Comparison of ENCODE assay signal across 8 cellular contexts in genomic region chr15:68783226-68784054, GRCh38. TPM values are rescaled to one million over a fixed set of nuclear protein-coding genes. Genes with fewer than 3 reads are reported as not detected.
A peak's percentile ranks its signal among the peaks of the same experiment; 100 is the strongest.
DNase-seq lines count a peak whose midpoint lies in the region; ATAC-seq and TF ChIP-seq lines count a peak whose summit lies in the region.

No MANE protein-coding gene starts in this region.

- no peak for ATAC-seq in HG02885 (IDR thresholded peaks at IDR 0.05; ENCODE audit: poor library complexity, unreplicated experiment)

- H3K9me3 ChIP-seq in breast epithelium (no peaks in the 10 kb centered on the region), liver (ENCODE audit: control insufficient read depth in 4 of 4, low read length in 3 of 4) (no peaks in the 10 kb centered on the region)

- H3K27me3 ChIP-seq in breast epithelium (no peaks in the 10 kb centered on the region), liver (ENCODE audit: control insufficient read depth in 4 of 4, insufficient read depth in 4 of 4, low read length in 3 of 4) (no peaks in the 10 kb centered on the region)

- no peak overlapping the region for H3K4me3 ChIP-seq in WI38 (ENCODE audit: low read depth, low read length)
- H3K4me3 ChIP-seq in breast epithelium, result no peak overlapping the region
- no peak overlapping the region for H3K4me3 ChIP-seq in liver (ENCODE audit: low read depth in 1 of 3, low read length in 3 of 3)

- H3K4me1 ChIP-seq in breast epithelium (peaks cover 0 to under 1% of the 10 kb centered on the region in 2 donors), liver (ENCODE audit: control insufficient read depth in 4 of 4, insufficient read depth in 4 of 4, low read length in 3 of 4) (no peaks in the 10 kb centered on the region)

- TF ChIP-seq RAD21 in liver (IDR thresholded peaks at IDR 0.05), result peak; percentile 83 to 87

- WGBS in liver, result 84% methylated on average over 9 of the region's 9 CpGs

- no peak overlapping the region for H3K9ac ChIP-seq in liver (ENCODE audit: low read depth in 1 of 2, low read length in 2 of 2)

- TF ChIP-seq CTCF in WI38 (IDR thresholded peaks at IDR 0.05; ENCODE audit: low read depth, low read length), result peak; percentile 36; the same call in 1 of the 2 replicates
- peak in 2 of 3 donors; percentile 34 to 52 for TF ChIP-seq CTCF in breast epithelium (IDR thresholded peaks at IDR 0.05)
- TF ChIP-seq CTCF in liver (IDR thresholded peaks at IDR 0.05; ENCODE audit: low read depth, low read length, missing input control), result peak; percentile 62

- DNase-seq in NCI-H82 (lab: John Stamatoyannopoulos, UW) (peak; percentile 73), NCI-H82 treated with DMSO at 0.1 percent for 48 hours (lab: John Stamatoyannopoulos, UW; ENCODE audit: unreplicated experiment) (no peak), breast epithelium (ENCODE audit: low spot score in 2 of 2) (no peak), SHP77 treated with DMSO at 0.1 percent for 48 hours (lab: John Stamatoyannopoulos, UW) (no peak)
- peak; percentile 41 for DNase-seq in stimulated activated naive CD4-positive, alpha-beta T cell treated with Interleukin-2 at 50 U/mL for 16 hours (lab: John Stamatoyannopoulos, UW)

- H3K27ac ChIP-seq in breast epithelium (peak overlapping the region in 1 of 2 donors; percentile 39), liver (ENCODE audit: low read depth in 1 of 2, low read length in 2 of 2) (no peak overlapping the region)

- no peak for TF ChIP-seq POLR2A in breast epithelium (IDR thresholded peaks at IDR 0.05)

- intact Hi-C loops in breast epithelium (cut with DNase I; ENCODE audit: low total_unique reads), result no loop called here

- H3K36me3 ChIP-seq in breast epithelium, result no peaks in the 10 kb centered on the region
- peaks cover 13 to 48% (median 23%) of the 10 kb centered on the region in 4 donors for H3K36me3 ChIP-seq in liver (ENCODE audit: control insufficient read depth in 4 of 4, insufficient read depth in 3 of 4, low read depth in 1 of 4, low read length in 3 of 4)

TF ChIP-seq in liver, 16 proteins besides CTCF, POLR2A, EP300 and RAD21:
- no peak for TF ChIP-seq EGR1 (IDR thresholded peaks at IDR 0.05; ENCODE audit: low read depth in 2 of 2)
- no peak for TF ChIP-seq RXRA (IDR thresholded peaks at IDR 0.05)
- TF ChIP-seq TAF1 (conservative IDR thresholded peaks at IDR 0.05), result no peak
- TF ChIP-seq SP1 (IDR thresholded peaks at IDR 0.05), result no peak
- TF ChIP-seq HNF4G (IDR thresholded peaks at IDR 0.05), result no peak
- TF ChIP-seq FOXA2 (IDR thresholded peaks at IDR 0.05), result no peak
- TF ChIP-seq MAX (IDR thresholded peaks at IDR 0.05), result no peak
- TF ChIP-seq JUND (IDR thresholded peaks at IDR 0.05), result no peak
- no peak for TF ChIP-seq FOXA1 (IDR thresholded peaks at IDR 0.05)
- TF ChIP-seq, protein P1, sequence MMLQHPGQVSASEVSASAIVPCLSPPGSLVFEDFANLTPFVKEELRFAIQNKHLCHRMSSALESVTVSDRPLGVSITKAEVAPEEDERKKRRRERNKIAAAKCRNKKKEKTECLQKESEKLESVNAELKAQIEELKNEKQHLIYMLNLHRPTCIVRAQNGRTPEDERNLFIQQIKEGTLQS (IDR thresholded peaks at IDR 0.05), result no peak
- TF ChIP-seq GABPA (IDR thresholded peaks at IDR 0.05 in 1 of 2, conservative IDR thresholded peaks at IDR 0.05 in 1 of 2), result no peak
- TF ChIP-seq, protein P2, sequence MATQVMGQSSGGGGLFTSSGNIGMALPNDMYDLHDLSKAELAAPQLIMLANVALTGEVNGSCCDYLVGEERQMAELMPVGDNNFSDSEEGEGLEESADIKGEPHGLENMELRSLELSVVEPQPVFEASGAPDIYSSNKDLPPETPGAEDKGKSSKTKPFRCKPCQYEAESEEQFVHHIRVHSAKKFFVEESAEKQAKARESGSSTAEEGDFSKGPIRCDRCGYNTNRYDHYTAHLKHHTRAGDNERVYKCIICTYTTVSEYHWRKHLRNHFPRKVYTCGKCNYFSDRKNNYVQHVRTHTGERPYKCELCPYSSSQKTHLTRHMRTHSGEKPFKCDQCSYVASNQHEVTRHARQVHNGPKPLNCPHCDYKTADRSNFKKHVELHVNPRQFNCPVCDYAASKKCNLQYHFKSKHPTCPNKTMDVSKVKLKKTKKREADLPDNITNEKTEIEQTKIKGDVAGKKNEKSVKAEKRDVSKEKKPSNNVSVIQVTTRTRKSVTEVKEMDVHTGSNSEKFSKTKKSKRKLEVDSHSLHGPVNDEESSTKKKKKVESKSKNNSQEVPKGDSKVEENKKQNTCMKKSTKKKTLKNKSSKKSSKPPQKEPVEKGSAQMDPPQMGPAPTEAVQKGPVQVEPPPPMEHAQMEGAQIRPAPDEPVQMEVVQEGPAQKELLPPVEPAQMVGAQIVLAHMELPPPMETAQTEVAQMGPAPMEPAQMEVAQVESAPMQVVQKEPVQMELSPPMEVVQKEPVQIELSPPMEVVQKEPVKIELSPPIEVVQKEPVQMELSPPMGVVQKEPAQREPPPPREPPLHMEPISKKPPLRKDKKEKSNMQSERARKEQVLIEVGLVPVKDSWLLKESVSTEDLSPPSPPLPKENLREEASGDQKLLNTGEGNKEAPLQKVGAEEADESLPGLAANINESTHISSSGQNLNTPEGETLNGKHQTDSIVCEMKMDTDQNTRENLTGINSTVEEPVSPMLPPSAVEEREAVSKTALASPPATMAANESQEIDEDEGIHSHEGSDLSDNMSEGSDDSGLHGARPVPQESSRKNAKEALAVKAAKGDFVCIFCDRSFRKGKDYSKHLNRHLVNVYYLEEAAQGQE (IDR thresholded peaks at IDR 0.05), result no peak
- TF ChIP-seq NR2F2 (IDR thresholded peaks at IDR 0.05), result no peak
- TF ChIP-seq YY1 (IDR thresholded peaks at IDR 0.05), result no peak
- no peak for TF ChIP-seq HNF4A (conservative IDR thresholded peaks at IDR 0.05)
- TF ChIP-seq ZBTB33 (IDR thresholded peaks at IDR 0.05), result no peak

RNA-seq across cellular contexts. Expression of gene ANP32A, which starts 37.3 kb away (rescaled TPM):
- total RNA-seq in breast epithelium, result 10 to 100 TPM; 57.0 to 63.4 (median 62.8) TPM
- total RNA-seq in liver, result 10 to 100 TPM; 30.5 to 45.8 TPM
- polyA plus RNA-seq in liver, result 10 to 100 TPM; 33.0 to 60.4 TPM

Comparison
In these comparisons a context has a peak if more than half of its experiments do, and no peak if none do; other contexts are left out.
1. DNase-seq: peak in NCI-H82 (single experiment) and stimulated activated naive CD4-positive, alpha-beta T cell treated with Interleukin-2 at 50 U/mL for 16 hours (single experiment); none in NCI-H82 treated with DMSO at 0.1 percent for 48 hours (single experiment), breast epithelium (0 of 2) and SHP77 treated with DMSO at 0.1 percent for 48 hours (single experiment).
2. Peak in every context shown above with its lines, with median percentiles within 50 percentile points of each other: CTCF ChIP-seq.